Comparison of ENCODE assay signal across 15 cellular contexts in the genomic region with DNA sequence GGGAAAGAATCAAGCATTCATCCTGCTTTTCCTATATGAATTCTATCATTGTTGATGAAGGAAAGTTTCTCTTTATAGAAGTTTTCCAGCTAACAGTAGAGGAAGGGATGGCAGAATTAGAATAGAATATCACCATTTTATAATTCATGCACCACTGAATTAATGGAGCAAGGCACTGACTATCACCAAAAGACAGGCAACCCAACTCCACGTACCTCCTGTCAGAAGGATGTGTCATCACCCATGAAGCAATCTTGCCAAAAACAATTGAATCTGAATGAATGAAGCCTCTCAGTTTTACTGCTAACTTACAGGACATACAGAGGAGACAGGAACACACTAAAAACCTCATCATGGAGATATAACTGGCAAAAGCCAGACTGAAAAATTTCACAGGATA.
A peak's percentile ranks its signal among the peaks of the same experiment; 100 is the strongest.
DNase-seq lines count a peak whose midpoint lies in the region; ATAC-seq and TF ChIP-seq lines count a peak whose summit lies in the region.
"Had no signal": no experiment of that assay in that cellular context is flagged by ENCODE, and none has a peak within 500 bp of the region (broad histone marks: within the 10 kb centered on the region; RNA-seq: fewer than 3 reads in every experiment).

No MANE protein-coding gene starts in this region.

- H2BK120ac ChIP-seq in IMR-90 (ENCODE audit: low read depth, low read length), result no peak overlapping the region

- no peak overlapping the region for H3K4me3 ChIP-seq in CD4-positive, alpha-beta memory T cell (ENCODE audit: low read length in 2 of 2)
- H3K4me3 ChIP-seq in IMR-90 (ENCODE audit: insufficient read depth, low read depth, low read length), result no peak overlapping the region
- H3K4me3 ChIP-seq: HAP-1, SK-N-MC had no signal

- no peak overlapping the region for H3K4ac ChIP-seq in IMR-90 (ENCODE audit: low read depth, low read length)

- peak overlapping the region; percentile 80 to 93 (median 87) for H3K27ac Mint-ChIP-seq in CD4-positive, alpha-beta memory T cell
- H3K27ac Mint-ChIP-seq in activated naive CD8-positive, alpha-beta T cell treated with anti-CD3 and anti-CD28 coated beads, Interleukin-2, amount 10 ng/mL, durations not matched to agents 7 days and 5 days, result peak overlapping the region; percentile 63

- peaks cover 11% of the 10 kb centered on the region for H3K36me3 ChIP-seq in CD4-positive, alpha-beta memory T cell (ENCODE audit: insufficient read depth, low read length)
- no peaks in the 10 kb centered on the region for H3K36me3 ChIP-seq in IMR-90 (ENCODE audit: control insufficient read depth, insufficient read depth, low read length)
- H3K36me3 ChIP-seq: HAP-1 had no signal

- H3K23ac ChIP-seq in IMR-90 (ENCODE audit: low read depth, low read length), result no peak overlapping the region

- no peak for TF ChIP-seq RAD21 in IMR-90 (IDR thresholded peaks at IDR 0.05; ENCODE audit: low read length)

- H4K91ac ChIP-seq in IMR-90 (ENCODE audit: insufficient read depth, low read depth, low read length), result no peak overlapping the region

- BruUV-seq in IMR-90 (replicated peaks; lab: Mats Ljungman, UMichigan), result no TSS peak

- CTCF ChIA-PET in CD4-positive, alpha-beta memory T cell (lab: Charles Lee; ENCODE audit: partially characterized antibody), result interaction anchor here (4.6 kb wide), 1 partner anchor 34 kb away, joined by 54 read pairs; no protein-coding TSS in a partner anchor
- CTCF ChIA-PET in IMR-90 (lab: Yijun Ruan, JAX), result no interaction called here

- H2AK5ac ChIP-seq in IMR-90 (ENCODE audit: low read depth, low read length), result no peak overlapping the region

- POLR2A ChIA-PET in CD4-positive, alpha-beta memory T cell (lab: Charles Lee; ENCODE audit: partially characterized antibody), result interaction anchor here (0.7 to 12.9 kb wide), 3 partner anchors 9 to 20 kb away, joined by 3 to 148 read pairs (median 3); no protein-coding TSS in a partner anchor
- POLR2A ChIA-PET in IMR-90 (lab: Charles Lee; ENCODE audit: unreplicated experiment), result no interaction called here
- POLR2A ChIA-PET in activated naive CD8-positive, alpha-beta T cell treated with anti-CD3 and anti-CD28 coated beads, Interleukin-2, amount 10 ng/mL, durations not matched to agents 7 days and 5 days (lab: Charles Lee), result no interaction called here

- H3K56ac ChIP-seq in IMR-90 (ENCODE audit: extremely low read depth, insufficient read depth, low read length), result no peak overlapping the region

- H3K4me1 Mint-ChIP-seq in CD4-positive, alpha-beta memory T cell, result peaks cover 58 to 96% (median 73%) of the 10 kb centered on the region in 4 donors
- peaks cover 42% of the 10 kb centered on the region for H3K4me1 Mint-ChIP-seq in activated naive CD8-positive, alpha-beta T cell treated with anti-CD3 and anti-CD28 coated beads, Interleukin-2, amount 10 ng/mL, durations not matched to agents 7 days and 5 days

- peaks cover 0 to 2% (median 0%) of the 10 kb centered on the region in 8 donors for H3K9me3 Mint-ChIP-seq in CD4-positive, alpha-beta memory T cell
- no peaks in the 10 kb centered on the region for H3K9me3 Mint-ChIP-seq in activated naive CD8-positive, alpha-beta T cell treated with anti-CD3 and anti-CD28 coated beads, Interleukin-2, amount 10 ng/mL, durations not matched to agents 7 days and 5 days
- H3K9me3 Mint-ChIP-seq: naive thymus-derived CD8-positive, alpha-beta T cell had no signal

- no peaks in the 10 kb centered on the region for H3K27me3 Mint-ChIP-seq in CD4-positive, alpha-beta memory T cell
- H3K27me3 Mint-ChIP-seq in activated naive CD8-positive, alpha-beta T cell treated with anti-CD3 and anti-CD28 coated beads, Interleukin-2, amount 10 ng/mL, durations not matched to agents 7 days and 5 days, result no peaks in the 10 kb centered on the region
- H3K27me3 Mint-ChIP-seq: naive thymus-derived CD8-positive, alpha-beta T cell had no signal

- H3K4me3 Mint-ChIP-seq in CD4-positive, alpha-beta memory T cell, result peak overlapping the region in 3 of 8 donors; percentile 39 to 64 (median 58)
- H3K4me3 Mint-ChIP-seq in activated naive CD8-positive, alpha-beta T cell treated with anti-CD3 and anti-CD28 coated beads, Interleukin-2, amount 10 ng/mL, durations not matched to agents 7 days and 5 days, result no peak overlapping the region
- H3K4me3 Mint-ChIP-seq: naive thymus-derived CD8-positive, alpha-beta T cell had no signal

- H3K27ac ChIP-seq in CD4-positive, alpha-beta memory T cell (ENCODE audit: low read depth, low read length), result peak overlapping the region; percentile 29
- H3K27ac ChIP-seq in IMR-90 (ENCODE audit: insufficient read depth, low read length), result no peak overlapping the region
- H3K27ac ChIP-seq: KMS-11, SK-N-MC had no signal

- H3K14ac ChIP-seq in IMR-90 (replicated peaks; ENCODE audit: low read depth, low read length), result no peak overlapping the region

- no peak overlapping the region for H3K18ac ChIP-seq in IMR-90 (ENCODE audit: low read depth, low read length)

- no peak overlapping the region for H3K9ac ChIP-seq in IMR-90 (ENCODE audit: low read depth, low read length)
- H3K9ac ChIP-seq: KMS-11 had no signal

- no peak overlapping the region for H3K4me2 ChIP-seq in IMR-90 (ENCODE audit: low read depth, low read length)
- H3K4me2 ChIP-seq: KMS-11 had no signal

- H2AFZ ChIP-seq in IMR-90 (replicated peaks; ENCODE audit: low read length, poor library complexity), result no peak overlapping the region

- H3K27me3 ChIP-seq in CD4-positive, alpha-beta memory T cell (ENCODE audit: insufficient read depth, low read length), result no peaks in the 10 kb centered on the region
- H3K27me3 ChIP-seq in IMR-90 (ENCODE audit: control insufficient read depth, insufficient read depth, low read length), result no peaks in the 10 kb centered on the region; the same call in 1 of the 2 replicates

- peaks cover 27 to 66% of the 10 kb centered on the region in 2 donors for H3K36me3 Mint-ChIP-seq in CD4-positive, alpha-beta memory T cell
- H3K36me3 Mint-ChIP-seq in activated naive CD8-positive, alpha-beta T cell treated with anti-CD3 and anti-CD28 coated beads, Interleukin-2, amount 10 ng/mL, durations not matched to agents 7 days and 5 days, result peaks cover 53% of the 10 kb centered on the region

- no peaks in the 10 kb centered on the region for H3K9me3 ChIP-seq in CD4-positive, alpha-beta memory T cell (ENCODE audit: control insufficient read depth in 1 of 2, low read length in 2 of 2)
- no peaks in the 10 kb centered on the region for H3K9me3 ChIP-seq in IMR-90 (ENCODE audit: control insufficient read depth, insufficient read depth, low read length)
- H3K9me3 ChIP-seq: HAP-1 had no signal

- no peak overlapping the region for H2AK9ac ChIP-seq in IMR-90 (replicated peaks; ENCODE audit: low read depth, low read length, poor library complexity)

- TF ChIP-seq POLR2A in IMR-90 (IDR thresholded peaks at IDR 0.05; ENCODE audit: low read depth, low read length), result no peak

- no peak overlapping the region for H4K8ac ChIP-seq in IMR-90 (ENCODE audit: low read depth in 2 of 2, low read length in 2 of 2)

- no peak overlapping the region for H4K5ac ChIP-seq in IMR-90 (ENCODE audit: low read depth, low read length)

- intact Hi-C loops in CD4-positive, alpha-beta memory T cell (cut with micrococcal nuclease), result loop anchor here (5.0 kb wide), 1 partner anchor 33 kb away; no protein-coding TSS in a partner anchor
- intact Hi-C loops in IMR-90 (cut with micrococcal nuclease), result no loop called here

- peaks cover 87% of the 10 kb centered on the region for H3K4me1 ChIP-seq in CD4-positive, alpha-beta memory T cell (ENCODE audit: insufficient read depth, low read length)
- H3K4me1 ChIP-seq in IMR-90 (ENCODE audit: control insufficient read depth, insufficient read depth, low read length), result peaks cover 2% of the 10 kb centered on the region; the same call in 1 of the 2 replicates
- H3K4me1 ChIP-seq: HAP-1 had no signal

- dilution Hi-C loops in IMR-90 (cut with HindIII; ENCODE audit: low sequenced_read_pairs, unreplicated experiment), result loop anchor here (25.0 kb wide), 1 partner anchor 167 kb away; no protein-coding TSS in a partner anchor

- H3K79me1 ChIP-seq in IMR-90 (ENCODE audit: low read depth in 1 of 2, low read length in 2 of 2), result no peaks in the 10 kb centered on the region

- H2BK20ac ChIP-seq in IMR-90 (ENCODE audit: low read depth, low read length), result no peak overlapping the region

- H2BK15ac ChIP-seq in IMR-90 (ENCODE audit: low read depth, low read length), result no peak overlapping the region

- in situ Hi-C loops in IMR-90 (cut with MboI; ENCODE audit: low sequenced_read_pairs), result no loop called here

- no peaks in the 10 kb centered on the region for H4K20me1 ChIP-seq in IMR-90 (ENCODE audit: insufficient read depth, low read length)

- H3K9me1 ChIP-seq in IMR-90 (ENCODE audit: insufficient read depth, low read length), result no peaks in the 10 kb centered on the region

- peak in 1 of 5 donors; percentile 67 for DNase-seq in CD4-positive, alpha-beta memory T cell
- DNase-seq in IMR-90, result peak; percentile 62
- no peak for DNase-seq in activated naive CD8-positive, alpha-beta T cell treated with anti-CD3 and anti-CD28 coated beads, Interleukin-2, amount 10 ng/mL, durations not matched to agents 7 days and 5 days
- DNase-seq in kidney tubule cell (ENCODE audit: low spot score), result peak; percentile 33
- DNase-seq in KG1 (lab: John Stamatoyannopoulos, UW), result no peak
- DNase-seq: activated CD4-positive, alpha-beta T cell treated with anti-CD3 and anti-CD28 coated beads, Interleukin-2, amount 50 U/mL, for 4 hours; naive thymus-derived CD8-positive, alpha-beta T cell; NCI-H510A treated with DMSO at 0.1 percent for 48 hours; small intestine had no signal

- ATAC-seq in IMR-90 (ENCODE audit: low read depth) (no peak), GM21526 (IDR thresholded peaks at IDR 0.05; ENCODE audit: low FRiP score, unreplicated experiment) (no peak), HG03442 (IDR thresholded peaks at IDR 0.05; ENCODE audit: unreplicated experiment) (no peak), HG03196 (IDR thresholded peaks at IDR 0.05; ENCODE audit: unreplicated experiment) (no peak)
- ATAC-seq in activated naive CD8-positive, alpha-beta T cell treated with anti-CD3 and anti-CD28 coated beads, Interleukin-2, amount 10 ng/mL, durations not matched to agents 7 days and 5 days (ENCODE audit: low read depth), result no peak
- ATAC-seq: naive thymus-derived CD8-positive, alpha-beta T cell had no signal

- TF ChIP-seq CTCF in IMR-90 (conservative IDR thresholded peaks at IDR 0.05; ENCODE audit: low read depth, low read length), result no peak

- no CpG with 5 or more reads among the region's 1 CpG for WGBS in IMR-90 (ENCODE audit: extremely low coverage in 2 of 2, insufficient read length in 1 of 2), 2 experiments

- no peak overlapping the region for H2BK5ac ChIP-seq in IMR-90 (ENCODE audit: low read depth, low read length, poor library complexity, severe bottlenecking)

TF ChIP-seq in IMR-90, 13 proteins besides CTCF, POLR2A, EP300 and RAD21:
- TF ChIP-seq SMC3 (IDR thresholded peaks at IDR 0.05; ENCODE audit: low read depth, low read length) (no peak), CEBPB (IDR thresholded peaks at IDR 0.05; ENCODE audit: low read depth, low read length) (peak; percentile 89)

Comparison
In these comparisons a context has a peak if more than half of its experiments do, and no peak if none do; other contexts are left out.
1. DNase-seq: peak in IMR-90 (single experiment) and kidney tubule cell (single experiment); none in activated naive CD8-positive, alpha-beta T cell treated with anti-CD3 and anti-CD28 coated beads, Interleukin-2, amount 10 ng/mL, durations not matched to agents 7 days and 5 days (single experiment) and KG1 (single experiment).